ENCODE assay signal across 15 cellular contexts in the genomic region with DNA sequence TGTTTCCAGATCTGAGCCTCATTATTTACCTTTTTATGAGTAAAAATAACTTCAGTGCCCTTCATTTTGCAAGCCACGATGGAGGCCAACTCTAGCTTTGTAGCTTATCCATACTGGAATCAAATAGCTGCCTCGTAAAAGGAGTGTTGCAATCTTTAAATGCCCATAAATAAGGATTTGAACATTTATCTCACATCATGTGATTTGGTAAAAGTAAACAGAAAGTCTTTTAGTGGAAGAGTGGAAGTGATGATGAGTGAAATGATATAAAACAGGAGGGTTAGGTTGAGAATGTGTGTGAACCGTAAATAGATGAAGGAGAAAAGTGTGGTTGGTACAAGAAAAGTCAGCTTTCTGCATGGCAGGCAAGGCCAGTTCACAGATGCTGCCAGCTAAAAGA.
"Had no signal": no experiment of that assay in that cellular context is flagged by ENCODE, and none has a peak within 500 bp of the region (broad histone marks: within the 10 kb centered on the region; RNA-seq: fewer than 3 reads in every experiment).

No MANE protein-coding gene starts in this region.

- H3K27me3 ChIP-seq: adrenal gland, body of pancreas, spleen, tibial nerve had no signal

- H3K9me3 ChIP-seq: adrenal gland, body of pancreas, tibial nerve had no signal

- H3K27me3 Mint-ChIP-seq: activated T-helper 17 cell treated with anti-CD3 and anti-CD28 coated beads, Interleukin-2, amount 50 U/mL, for 72 hours; stimulated activated naive B cell treated with anti-CD40 and anti-IgM and Interleukin-4, amounts not matched to agents 10 μg/mL and 1 μg/mL and 100 μg/mL, for 72 hours had no signal

- H3K9me3 Mint-ChIP-seq: activated naive CD4-positive, alpha-beta T cell treated with anti-CD3 and anti-CD28 coated beads for 36 hours; activated T-helper 17 cell treated with anti-CD3 and anti-CD28 coated beads, Interleukin-2, amount 50 U/mL, for 72 hours; stimulated activated naive B cell treated with anti-CD40 and anti-IgM and Interleukin-4, amounts not matched to agents 10 μg/mL and 1 μg/mL and 100 μg/mL, for 72 hours had no signal

- DNase-seq: activated CD4-positive, alpha-beta T cell treated with anti-CD3 and anti-CD28 coated beads, Interleukin-2, amount 50 U/mL, for 1 hour; activated naive CD4-positive, alpha-beta T cell treated with anti-CD3 and anti-CD28 coated beads for 36 hours; activated T-cell treated with anti-CD3 and anti-CD28 coated beads for 4 hours; adrenal gland; body of pancreas; effector memory CD4-positive, alpha-beta T cell; mammary epithelial cell; natural killer cell; right cardiac atrium; spleen; stimulated activated CD4-positive, alpha-beta T cell treated with anti-CD3 and anti-CD28 coated beads, Interleukin-1b, Interleukin-23, amount 100 ng/mL, for 48 hours; stimulated activated naive B cell treated with anti-CD40 and anti-IgM and Interleukin-4, amounts not matched to agents 10 μg/mL and 1 μg/mL and 100 μg/mL, for 72 hours had no signal

- H3K36me3 ChIP-seq: adrenal gland, spleen, tibial nerve had no signal

- H3K4me3 ChIP-seq: adrenal gland, body of pancreas, spleen, tibial nerve had no signal

- H3K36me3 Mint-ChIP-seq: natural killer cell; stimulated activated naive B cell treated with anti-CD40 and anti-IgM and Interleukin-4, amounts not matched to agents 10 μg/mL and 1 μg/mL and 100 μg/mL, for 72 hours had no signal

- H3K4me3 Mint-ChIP-seq: activated naive CD4-positive, alpha-beta T cell treated with anti-CD3 and anti-CD28 coated beads for 36 hours; activated T-helper 17 cell treated with anti-CD3 and anti-CD28 coated beads, Interleukin-2, amount 50 U/mL, for 72 hours; natural killer cell; stimulated activated naive B cell treated with anti-CD40 and anti-IgM and Interleukin-4, amounts not matched to agents 10 μg/mL and 1 μg/mL and 100 μg/mL, for 72 hours had no signal

- H3K4me1 ChIP-seq: adrenal gland, body of pancreas, spleen, tibial nerve had no signal

- ATAC-seq: activated T-helper 17 cell treated with anti-CD3 and anti-CD28 coated beads, Interleukin-2, amount 50 U/mL, for 72 hours; body of pancreas; natural killer cell; right cardiac atrium; stimulated activated naive B cell treated with anti-CD40 and anti-IgM and Interleukin-4, amounts not matched to agents 10 μg/mL and 1 μg/mL and 100 μg/mL, for 72 hours had no signal

- H3K27ac Mint-ChIP-seq: activated naive CD4-positive, alpha-beta T cell treated with anti-CD3 and anti-CD28 coated beads for 36 hours; activated T-helper 17 cell treated with anti-CD3 and anti-CD28 coated beads, Interleukin-2, amount 50 U/mL, for 72 hours; natural killer cell; stimulated activated naive B cell treated with anti-CD40 and anti-IgM and Interleukin-4, amounts not matched to agents 10 μg/mL and 1 μg/mL and 100 μg/mL, for 72 hours had no signal

- H3K27ac ChIP-seq: adrenal gland, body of pancreas, epithelial cell of prostate, spleen, tibial nerve had no signal

- H3K4me1 Mint-ChIP-seq: activated T-helper 17 cell treated with anti-CD3 and anti-CD28 coated beads, Interleukin-2, amount 50 U/mL, for 72 hours; natural killer cell; stimulated activated naive B cell treated with anti-CD40 and anti-IgM and Interleukin-4, amounts not matched to agents 10 μg/mL and 1 μg/mL and 100 μg/mL, for 72 hours had no signal
